Comparison of ENCODE assay signal across 8 cellular contexts in the genomic region with DNA sequence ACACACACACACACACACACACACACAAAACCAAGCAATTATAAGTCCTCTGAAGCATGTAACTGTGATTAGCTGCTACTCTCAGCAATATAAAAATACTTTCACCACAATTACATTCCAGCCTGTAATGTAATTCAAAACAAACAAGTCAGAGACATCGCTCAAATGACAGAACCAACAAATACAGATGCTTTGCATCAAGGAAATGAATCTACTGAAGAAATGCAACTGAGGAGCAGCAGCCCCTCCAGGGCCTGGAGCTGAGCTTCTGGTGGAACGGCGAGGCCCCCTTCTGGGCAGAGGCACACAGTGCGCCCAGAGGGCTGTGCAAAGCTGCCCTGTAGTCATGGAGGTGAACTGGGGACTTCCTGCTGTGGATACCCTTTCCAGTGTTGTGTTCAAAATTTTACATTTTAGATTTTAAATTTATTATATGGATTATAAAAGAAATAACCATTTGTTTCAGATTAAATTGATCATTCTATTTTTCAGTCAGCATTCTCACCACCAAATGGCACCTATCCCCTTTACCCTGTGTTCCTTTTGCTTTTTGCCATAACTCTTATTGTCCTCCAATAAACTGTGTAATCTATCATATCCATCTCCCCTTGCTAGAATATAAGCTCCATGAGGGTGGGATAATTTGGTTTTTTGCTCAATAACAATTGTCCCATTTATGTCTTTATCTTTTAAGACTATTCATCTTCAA.
DNase-seq lines count a peak whose midpoint lies in the region; ATAC-seq lines count a peak whose summit lies in the region.

No MANE protein-coding gene starts in this region.

- ATAC-seq in GM18868 (IDR thresholded peaks at IDR 0.05; ENCODE audit: unreplicated experiment) (peak; percentile 100), HG03066 (IDR thresholded peaks at IDR 0.05; ENCODE audit: low read depth, unreplicated experiment) (peak; percentile 98)

- DNase-seq in Ammon's horn (ENCODE audit: low spot score) (peak; percentile 84), NCI-H2196 (lab: John Stamatoyannopoulos, UW; ENCODE audit: unreplicated experiment) (peak; percentile 83), left kidney (ENCODE audit: low read depth, low spot score) (peak; percentile 89)
- peak; percentile 45 for DNase-seq in activated CD4-positive, CD25-positive, alpha-beta regulatory T cell treated with anti-CD3 and anti-CD28 coated beads, Interleukin-2, amount 50 U/mL, for 16 hours (ENCODE audit: low read depth, low spot score)
- peak; percentile 66 for DNase-seq in central memory CD4-positive, alpha-beta T cell
- peak; percentile 73 for DNase-seq in stimulated activated CD4-positive, alpha-beta T cell treated with anti-CD3 and anti-CD28 coated beads, Interleukin-4, amount 100 ng/mL, for 24 hours

Comparison
In these comparisons a context has a peak if more than half of its experiments do, and no peak if none do; other contexts are left out.
1. Peak in every context shown above with its lines: DNase-seq and ATAC-seq.